8 cellular contexts compared by ENCODE assay signal in the genomic region with DNA sequence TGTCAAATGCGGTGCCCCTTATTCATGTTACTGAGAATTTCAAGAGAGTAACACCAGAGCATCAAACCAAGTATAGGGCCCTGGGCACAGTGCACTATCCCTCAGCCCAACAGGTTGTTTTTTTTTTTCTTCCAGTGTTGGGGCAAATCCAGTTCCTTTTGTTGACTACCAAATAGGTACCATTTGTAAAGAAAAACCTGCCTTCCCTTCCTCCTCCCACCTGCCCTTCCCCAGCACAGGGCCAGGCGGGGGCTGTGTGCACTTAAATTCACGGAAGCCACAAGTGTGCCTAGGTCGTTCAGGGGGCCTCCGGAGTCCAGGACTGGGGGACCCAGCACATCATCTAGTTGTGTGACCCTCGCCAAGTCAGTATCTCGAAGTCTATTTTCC. TPM values are rescaled to one million over a fixed set of nuclear protein-coding genes. Genes with fewer than 3 reads are reported as not detected.
A peak's percentile ranks its signal among the peaks of the same experiment; 100 is the strongest.
DNase-seq lines count a peak whose midpoint lies in the region; ATAC-seq and TF ChIP-seq lines count a peak whose summit lies in the region.

No MANE protein-coding gene starts in this region.

- H3K27me3 ChIP-seq in PC-3 (ENCODE audit: low read length), result no peaks in the 10 kb centered on the region

- peak overlapping the region; percentile 95 for H3K27ac Mint-ChIP-seq in progenitor cell of endocrine pancreas

- H3K4me3 Mint-ChIP-seq in progenitor cell of endocrine pancreas (ENCODE audit: low read depth), result peak overlapping the region; percentile 81

- no peak for DNase-seq in PC-3
- no peak for DNase-seq in epithelial cell of prostate (ENCODE audit: low read depth, low spot score)
- no peak for DNase-seq in progenitor cell of endocrine pancreas (ENCODE audit: low spot score, unreplicated experiment)
- DNase-seq in stimulated activated naive CD4-positive, alpha-beta T cell treated with Interleukin-2 at 50 U/mL for 16 hours (lab: John Stamatoyannopoulos, UW), result no peak
- no peak for DNase-seq in effector CD8-positive, alpha-beta T cell (lab: John Stamatoyannopoulos, UW)
- no peak for DNase-seq in iPS-NIHi11 (ENCODE audit: low spot score)

- CTCF ChIA-PET in PC-3 (lab: Charles Lee), result no interaction called here

- H3K9me3 ChIP-seq in PC-3 (ENCODE audit: low read length), result no peaks in the 10 kb centered on the region

- peaks cover 14% of the 10 kb centered on the region for H3K36me3 ChIP-seq in PC-3 (ENCODE audit: low read depth, low read length)

- no peak overlapping the region for H3K27ac ChIP-seq in PC-3 (ENCODE audit: low read length)
- peak overlapping the region; percentile 67 for H3K27ac ChIP-seq in epithelial cell of prostate

- peaks cover 14% of the 10 kb centered on the region for H3K4me1 ChIP-seq in PC-3 (ENCODE audit: insufficient read depth, low read length)

- peak overlapping the region; percentile 95 for H3K9ac ChIP-seq in PC-3 (ENCODE audit: low read length)

- no peak for TF ChIP-seq CTCF in PC-3 (conservative IDR thresholded peaks at IDR 0.05; ENCODE audit: low read depth, low read length)
- no peak for TF ChIP-seq CTCF in progenitor cell of endocrine pancreas (IDR thresholded peaks at IDR 0.05; ENCODE audit: unreplicated experiment)

- ATAC-seq in GM21528 (IDR thresholded peaks at IDR 0.05; ENCODE audit: low FRiP score, unreplicated experiment) (peak; percentile 8), PC-3 (no peak), HG02588 (IDR thresholded peaks at IDR 0.05; ENCODE audit: unreplicated experiment) (no peak)

- H4K20me1 ChIP-seq in PC-3 (ENCODE audit: low read length), result no peaks in the 10 kb centered on the region

- peaks cover 16% of the 10 kb centered on the region for H3K36me3 Mint-ChIP-seq in progenitor cell of endocrine pancreas (ENCODE audit: insufficient read depth)

- no peaks in the 10 kb centered on the region for H3K27me3 Mint-ChIP-seq in progenitor cell of endocrine pancreas

- BruUV-seq in PC-3 (replicated peaks; lab: Mats Ljungman, UMichigan), result no TSS peak

- intact Hi-C loops in PC-3 (cut with micrococcal nuclease), result no loop called here

- peaks cover 18% of the 10 kb centered on the region for H3K4me1 Mint-ChIP-seq in progenitor cell of endocrine pancreas (ENCODE audit: low read depth)

- H3K4me2 ChIP-seq in PC-3 (ENCODE audit: low read length), result peak overlapping the region; percentile 99

- H2AFZ ChIP-seq in PC-3 (ENCODE audit: low read length), result peak overlapping the region; percentile 96

- POLR2A ChIA-PET in PC-3 (lab: Charles Lee; ENCODE audit: unreplicated experiment), result no interaction called here

- peaks cover 13% of the 10 kb centered on the region for H3K79me2 ChIP-seq in PC-3 (ENCODE audit: low read length)

- H3F3A ChIP-seq in PC-3 (ENCODE audit: low read length, unreplicated experiment), result peaks cover 5% of the 10 kb centered on the region

- peak overlapping the region; percentile 88 for H3K4me3 ChIP-seq in PC-3 (ENCODE audit: low read length)

- no peaks in the 10 kb centered on the region for H3K9me2 ChIP-seq in PC-3 (replicated peaks; ENCODE audit: low read length)

- no peaks in the 10 kb centered on the region for H3K9me3 Mint-ChIP-seq in progenitor cell of endocrine pancreas (ENCODE audit: low read depth)

RNA-seq across cellular contexts. Expression of a gene that starts 0.6 kb away (rescaled TPM):
- total RNA-seq in PC-3 (2014; rRNA removed) (23.6 and 32.8 TPM in 2 replicates), progenitor cell of endocrine pancreas (25.7 and 27.2 TPM in 2 replicates)

RNA-seq across cellular contexts. Expression of a gene that starts 12.5 kb away (rescaled TPM):
- total RNA-seq in PC-3 (2014; rRNA removed) (125 and 153 TPM in 2 replicates), progenitor cell of endocrine pancreas (116 and 117 TPM in 2 replicates)

RNA-seq across cellular contexts. Expression of a gene that starts 41.3 kb away (rescaled TPM):
- total RNA-seq in PC-3 (2014; rRNA removed), result 4.5 and 5.0 TPM in 2 replicates
- total RNA-seq in progenitor cell of endocrine pancreas, result 21.6 and 23.0 TPM in 2 replicates
